Comparison of ENCODE assay signal across 11 cellular contexts in genomic region chr6:107800564-107801164, GRCh38. TPM values are rescaled to one million over a fixed set of nuclear protein-coding genes. Genes with fewer than 3 reads are reported as not detected.
DNase-seq lines count a peak whose midpoint lies in the region; ATAC-seq and TF ChIP-seq lines count a peak whose summit lies in the region.
"Had no signal": no experiment of that assay in that cellular context is flagged by ENCODE, and none has a peak within 500 bp of the region (broad histone marks: within the 10 kb centered on the region; RNA-seq: fewer than 3 reads in every experiment).

No MANE protein-coding gene starts in this region.

- H3K4me3 Mint-ChIP-seq in CD8-positive, alpha-beta T cell: no peak overlapping the region
- peak overlapping the region; percentile 73 for H3K4me3 Mint-ChIP-seq in activated T-helper 17 cell treated with anti-CD3 and anti-CD28 coated beads, Interleukin-2, amount 50 U/mL, for 72 hours
- H3K4me3 Mint-ChIP-seq: T-helper 1 cell treated with Interleukin-12 subunit alpha and Interleukin-12 subunit beta and Interleukin-4 antibody, amounts not matched to agents 30 μg/mL and 1 μg/mL, for 36 hours had no signal

- DNase-seq in CD8-positive, alpha-beta T cell: no peak
- peak; percentile 35 for DNase-seq in H7
- DNase-seq in kidney glomerular epithelial cell (lab: John Stamatoyannopoulos, UW): peak; percentile 2
- DNase-seq in GDM1 (lab: John Stamatoyannopoulos, UW): no peak
- no peak for DNase-seq in erythroblast (lab: John Stamatoyannopoulos, UW)
- DNase-seq in NCI-H774 (lab: John Stamatoyannopoulos, UW): no peak
- DNase-seq: NCI-H187 treated with DMSO at 0.1 percent for 48 hours; stimulated activated naive CD4-positive, alpha-beta T cell treated with Interleukin-2 at 50 U/mL for 16 hours had no signal

- H3K27ac Mint-ChIP-seq in CD8-positive, alpha-beta T cell: peak overlapping the region; percentile 47
- no peak overlapping the region for H3K27ac Mint-ChIP-seq in activated T-helper 17 cell treated with anti-CD3 and anti-CD28 coated beads, Interleukin-2, amount 50 U/mL, for 72 hours
- H3K27ac Mint-ChIP-seq: T-helper 1 cell treated with Interleukin-12 subunit alpha and Interleukin-12 subunit beta and Interleukin-4 antibody, amounts not matched to agents 30 μg/mL and 1 μg/mL, for 36 hours had no signal

- H3K36me3 ChIP-seq in CD8-positive, alpha-beta T cell (ENCODE audit: insufficient read depth, low read length): no peaks in the 10 kb centered on the region
- H3K36me3 ChIP-seq in H7 (replicated peaks; ENCODE audit: control insufficient read depth, insufficient read depth, low read length): no peaks in the 10 kb centered on the region

- no peak overlapping the region for H3K4me3 ChIP-seq in CD8-positive, alpha-beta T cell (ENCODE audit: low read depth, low read length)
- H3K4me3 ChIP-seq in H7 (ENCODE audit: insufficient read depth, low read depth, low read length): no peak overlapping the region

- POLR2A ChIA-PET in CD8-positive, alpha-beta T cell (lab: Charles Lee): no interaction called here

- H3K4me1 ChIP-seq in CD8-positive, alpha-beta T cell (ENCODE audit: insufficient read depth, low read length): peaks cover 40% of the 10 kb centered on the region

- no peaks in the 10 kb centered on the region for H3K9me3 Mint-ChIP-seq in CD8-positive, alpha-beta T cell
- H3K9me3 Mint-ChIP-seq in activated T-helper 17 cell treated with anti-CD3 and anti-CD28 coated beads, Interleukin-2, amount 50 U/mL, for 72 hours: peaks cover 4% of the 10 kb centered on the region
- H3K9me3 Mint-ChIP-seq: T-helper 1 cell treated with Interleukin-12 subunit alpha and Interleukin-12 subunit beta and Interleukin-4 antibody, amounts not matched to agents 30 μg/mL and 1 μg/mL, for 36 hours had no signal

- no peak for TF ChIP-seq POLR2A in erythroblast (IDR thresholded peaks at IDR 0.05; ENCODE audit: low read length)

- no peaks in the 10 kb centered on the region for H3K9me3 ChIP-seq in CD8-positive, alpha-beta T cell (ENCODE audit: low read length)

- peaks cover 8% of the 10 kb centered on the region for H3K36me3 Mint-ChIP-seq in CD8-positive, alpha-beta T cell
- H3K36me3 Mint-ChIP-seq in activated T-helper 17 cell treated with anti-CD3 and anti-CD28 coated beads, Interleukin-2, amount 50 U/mL, for 72 hours (ENCODE audit: low read depth): no peaks in the 10 kb centered on the region

- peak; percentile 47 for ATAC-seq in CD8-positive, alpha-beta T cell
- ATAC-seq in activated T-helper 17 cell treated with anti-CD3 and anti-CD28 coated beads, Interleukin-2, amount 50 U/mL, for 72 hours (replicated peaks): no peak
- ATAC-seq in HG02885 (IDR thresholded peaks at IDR 0.05; ENCODE audit: poor library complexity, unreplicated experiment): no peak

- no peak overlapping the region for H3K27ac ChIP-seq in CD8-positive, alpha-beta T cell (ENCODE audit: low read depth, low read length)

- peak; percentile 40 for TF ChIP-seq CTCF in CD8-positive, alpha-beta T cell (IDR thresholded peaks at IDR 0.05)

- H3K27me3 ChIP-seq in CD8-positive, alpha-beta T cell (ENCODE audit: insufficient read depth, low read length): no peaks in the 10 kb centered on the region
- no peaks in the 10 kb centered on the region; the same call in 1 of the 2 replicates for H3K27me3 ChIP-seq in H7 (ENCODE audit: control insufficient read depth, insufficient read depth, low read length)

- intact Hi-C loops in CD8-positive, alpha-beta T cell (cut with DNase I, micrococcal nuclease): loop anchor here (1.0 to 2.0 kb wide), 2 partner anchors 48 to 126 kb away; no protein-coding TSS in a partner anchor

- no peaks in the 10 kb centered on the region for H3K27me3 Mint-ChIP-seq in CD8-positive, alpha-beta T cell (ENCODE audit: low read depth)
- H3K27me3 Mint-ChIP-seq in activated T-helper 17 cell treated with anti-CD3 and anti-CD28 coated beads, Interleukin-2, amount 50 U/mL, for 72 hours: no peaks in the 10 kb centered on the region

- CTCF ChIA-PET in CD8-positive, alpha-beta T cell (lab: Charles Lee): interaction anchor here (0.7 to 1.9 kb wide), 3 partner anchors 47 to 71 kb away, joined by 4 to 14 read pairs (median 4); no protein-coding TSS in a partner anchor

- peaks cover 65% of the 10 kb centered on the region for H3K4me1 Mint-ChIP-seq in CD8-positive, alpha-beta T cell (ENCODE audit: low read depth)
- peaks cover 36% of the 10 kb centered on the region for H3K4me1 Mint-ChIP-seq in activated T-helper 17 cell treated with anti-CD3 and anti-CD28 coated beads, Interleukin-2, amount 50 U/mL, for 72 hours

RNA-seq across cellular contexts. Expression of gene SCML4, which starts 23.4 kb away (rescaled TPM):
- total RNA-seq in CD8-positive, alpha-beta T cell: 10 to 100 TPM; 34.7 to 36.7 TPM
- not detected in 2 replicates for total RNA-seq in H7 (2014; rRNA removed; shearing (Covaris generic))
- 1 to 10 TPM; 2.6 to 3.9 TPM for total RNA-seq in activated T-helper 17 cell treated with anti-CD3 and anti-CD28 coated beads, Interleukin-2, amount 50 U/mL, for 72 hours

Comparison
In these comparisons a context has a peak if more than half of its experiments do, and no peak if none do; other contexts are left out.
1. DNase-seq: peak in H7 (single experiment) and kidney glomerular epithelial cell (single experiment); none in CD8-positive, alpha-beta T cell (0 of 7), GDM1 (single experiment), erythroblast (0 of 2) and NCI-H774 (single experiment).
2. RNA of gene SCML4, which starts 23.4 kb away (total RNA-seq): 34.7 to 36.7 TPM in CD8-positive, alpha-beta T cell; 2.6 to 3.9 TPM in activated T-helper 17 cell treated with anti-CD3 and anti-CD28 coated beads, Interleukin-2, amount 50 U/mL, for 72 hours and not detected in H7; every median in the first group is over 4 times any median in the second.